ENCODE assay signal across 22 cellular contexts in genomic region chr21:16644690-16645089, GRCh38.
DNase-seq lines count a peak whose midpoint lies in the region; FAIRE-seq and TF ChIP-seq lines count a peak whose summit lies in the region.
"Had no signal": no experiment of that assay in that cellular context is flagged by ENCODE, and none has a peak within 500 bp of the region (broad histone marks: within the 10 kb centered on the region; RNA-seq: fewer than 3 reads in every experiment).

No MANE protein-coding gene starts in this region.

- H3K27ac Mint-ChIP-seq in HFFc6 = no peak overlapping the region
- H3K27ac Mint-ChIP-seq: B cell; CD4-positive, alpha-beta T cell had no signal

- no peaks in the 10 kb centered on the region for H3K36me3 Mint-ChIP-seq in HFFc6 (ENCODE audit: low read depth)

- no peaks in the 10 kb centered on the region for H3K9me3 Mint-ChIP-seq in HFFc6

- FAIRE-seq in bronchial epithelial cell (lab: Jason Lieb, UNC) = no peak
- FAIRE-seq: A549, HTR-8/SVneo, RCC 7860 had no signal

- H3K36me3 ChIP-seq in bronchial epithelial cell (ENCODE audit: control insufficient read depth, insufficient read depth, low read length) = no peaks in the 10 kb centered on the region
- H3K36me3 ChIP-seq: MG63 had no signal

- H3K4me1 Mint-ChIP-seq in HFFc6 (ENCODE audit: low read depth) = peaks cover 8% of the 10 kb centered on the region
- H3K4me1 Mint-ChIP-seq: B cell had no signal

- H3K27me3 ChIP-seq in bronchial epithelial cell (ENCODE audit: control insufficient read depth, insufficient read depth, low read length) = no peaks in the 10 kb centered on the region
- H3K27me3 ChIP-seq: MG63 had no signal

- H3K4me3 ChIP-seq in AG10803 (ENCODE audit: low read length) (no peak overlapping the region), bronchial epithelial cell (ENCODE audit: low read depth, low read length) (no peak overlapping the region), fibroblast of the aortic adventitia (ENCODE audit: low read depth, low read length) (no peak overlapping the region)
- H3K4me3 ChIP-seq: A549, MG63 had no signal

- H3K4me3 Mint-ChIP-seq in HFFc6 = no peak overlapping the region
- H3K4me3 Mint-ChIP-seq: B cell; CD4-positive, alpha-beta T cell had no signal

- peaks cover 2% of the 10 kb centered on the region for H3K27me3 Mint-ChIP-seq in HFFc6 (ENCODE audit: insufficient read depth)
- H3K27me3 Mint-ChIP-seq: B cell; CD4-positive, alpha-beta T cell had no signal

- TF ChIP-seq CTCF in AG10803 (conservative IDR thresholded peaks at IDR 0.05; ENCODE audit: low read length) (no peak), HFFc6 (IDR thresholded peaks at IDR 0.05) (no peak), bronchial epithelial cell (IDR thresholded peaks at IDR 0.05; ENCODE audit: insufficient read depth, low read length, severe bottlenecking) (no peak), fibroblast of the aortic adventitia (IDR thresholded peaks at IDR 0.05; ENCODE audit: insufficient read depth, low read length) (no peak), GM10266 (IDR thresholded peaks at IDR 0.05; ENCODE audit: control insufficient read depth, insufficient read depth, low read depth, missing control alignments) (no peak)

- DNase-seq in AG10803 (ENCODE audit: low read depth) (peak; percentile 50), HFFc6 (peak; percentile 2), bronchial epithelial cell (ENCODE audit: low read depth) (peak; percentile 47), fibroblast of the aortic adventitia (ENCODE audit: low read depth) (peak; percentile 14), NCI-H1417 (lab: John Stamatoyannopoulos, UW) (no peak), GM10266 (ENCODE audit: extremely low spot score) (no peak), NCI-H1105 treated with DMSO at 0.1 percent for 48 hours (lab: John Stamatoyannopoulos, UW) (no peak)
- no peak for DNase-seq in stimulated activated CD8-positive, alpha-beta memory T cell treated with anti-CD3 and anti-CD28 coated beads, Interleukin-4, amount 100 ng/mL, for 48 hours
- DNase-seq: CD4-positive, alpha-beta T cell; DMS79; GDM1; H7; MG63; NCI-H1092 treated with DMSO at 0.1 percent for 48 hours; NCI-H187 treated with DMSO at 0.1 percent for 48 hours; NCI-H2171; NCI-H774; SHP77 had no signal

Comparison
In these comparisons a context has a peak if more than half of its experiments do, and no peak if none do; other contexts are left out.
1. DNase-seq: peak in AG10803 (single experiment), HFFc6 (single experiment), bronchial epithelial cell (single experiment) and fibroblast of the aortic adventitia (single experiment); none in NCI-H1417 (0 of 3), GM10266 (single experiment), NCI-H1105 treated with DMSO at 0.1 percent for 48 hours (single experiment) and stimulated activated CD8-positive, alpha-beta memory T cell treated with anti-CD3 and anti-CD28 coated beads, Interleukin-4, amount 100 ng/mL, for 48 hours (single experiment).